ENCODE assay signal across 8 cellular contexts in the genomic region with DNA sequence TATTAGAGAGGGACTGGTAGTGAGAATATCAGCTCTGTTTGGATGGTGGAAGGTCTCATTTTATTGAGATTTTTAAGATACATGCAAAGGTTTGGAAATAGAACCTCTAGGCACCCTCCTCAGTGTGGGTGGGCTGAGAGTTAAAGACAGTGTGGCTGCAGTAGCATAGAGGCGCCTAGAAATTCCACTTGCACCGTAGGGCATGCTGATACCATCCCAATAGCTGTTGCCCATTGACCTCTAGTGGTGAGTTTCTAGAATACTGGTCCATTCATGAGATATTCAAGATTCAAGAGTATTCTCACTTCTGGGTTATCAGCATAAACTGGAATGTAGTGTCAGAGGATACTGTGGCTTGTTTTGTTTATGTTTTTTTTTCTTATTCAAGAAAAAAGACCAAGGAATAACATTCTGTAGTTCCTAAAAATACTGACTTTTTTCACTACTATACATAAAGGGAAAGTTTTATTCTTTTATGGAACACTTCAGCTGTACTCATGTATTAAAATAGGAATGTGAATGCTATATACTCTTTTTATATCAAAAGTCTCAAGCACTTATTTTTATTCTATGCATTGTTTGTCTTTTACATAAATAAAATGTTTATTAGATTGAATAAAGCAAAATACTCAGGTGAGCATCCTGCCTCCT.
DNase-seq lines count a peak whose midpoint lies in the region; ATAC-seq and TF ChIP-seq lines count a peak whose summit lies in the region.

No MANE protein-coding gene starts in this region.

- H3K36me3 Mint-ChIP-seq in T-cell, result peaks cover 75% of the 10 kb centered on the region

- no peaks in the 10 kb centered on the region for H3K27me3 Mint-ChIP-seq in T-cell
- no peaks in the 10 kb centered on the region for H3K27me3 Mint-ChIP-seq in stimulated activated naive CD8-positive, alpha-beta T cell treated with anti-CD3 and anti-CD28 coated beads, Interleukin-15, amount 100 ng/mL, for 72 hours

- POLR2A ChIA-PET in T-cell (lab: Charles Lee), result interaction anchor here (0.5 to 0.9 kb wide), 6 partner anchors 45 to 438 kb away, joined by 3 to 4 read pairs (median 3); no protein-coding TSS in a partner anchor

- no peak overlapping the region for H3K4me3 Mint-ChIP-seq in T-cell
- no peak overlapping the region for H3K4me3 Mint-ChIP-seq in stimulated activated naive CD8-positive, alpha-beta T cell treated with anti-CD3 and anti-CD28 coated beads, Interleukin-15, amount 100 ng/mL, for 72 hours

- intact Hi-C loops in colonic mucosa (cut with DNase I), result loop anchor here (5.0 to 10.0 kb wide), 3 partner anchors 371 to 651 kb away; no protein-coding TSS in a partner anchor
- intact Hi-C loops in left lung (cut with DNase I), result no loop called here

- no peak overlapping the region for H3K9ac ChIP-seq in colonic mucosa (ENCODE audit: low read depth in 2 of 2, low read length in 2 of 2)

- H3K9me3 ChIP-seq in colonic mucosa (no peaks in the 10 kb centered on the region), left lung (no peaks in the 10 kb centered on the region)

- peak; percentile 77 for TF ChIP-seq CTCF in AG09319 (IDR thresholded peaks at IDR 0.05; ENCODE audit: low read depth, low read length)
- peak; percentile 79 for TF ChIP-seq CTCF in GM13977 (IDR thresholded peaks at IDR 0.05; ENCODE audit: extremely low read depth, insufficient read depth, missing control alignments)
- TF ChIP-seq CTCF in colonic mucosa (IDR thresholded peaks at IDR 0.05), result peak; percentile 67
- peak; percentile 74 to 77 for TF ChIP-seq CTCF in left lung (IDR thresholded peaks at IDR 0.05)

- no peak overlapping the region for H3K27ac ChIP-seq in colonic mucosa
- H3K27ac ChIP-seq in left lung, result no peak overlapping the region

- in situ Hi-C loops in GM13977 (cut with MboI; ENCODE audit: low pct_unique_long_range_greater_than_20kb, low sequenced_read_pairs, unreplicated experiment), result loop anchor here (25.0 kb wide), 2 partner anchors 481 to 656 kb away; no protein-coding TSS in a partner anchor

- no peaks in the 10 kb centered on the region for H3K9me3 Mint-ChIP-seq in T-cell
- no peaks in the 10 kb centered on the region for H3K9me3 Mint-ChIP-seq in stimulated activated naive CD8-positive, alpha-beta T cell treated with anti-CD3 and anti-CD28 coated beads, Interleukin-15, amount 100 ng/mL, for 72 hours

- H3K27ac Mint-ChIP-seq in T-cell, result peak overlapping the region; percentile 71 to 75
- H3K27ac Mint-ChIP-seq in stimulated activated naive CD8-positive, alpha-beta T cell treated with anti-CD3 and anti-CD28 coated beads, Interleukin-15, amount 100 ng/mL, for 72 hours, result peak overlapping the region in 1 of 2 donors; percentile 27

- peak; percentile 92 for ATAC-seq in HG02678 (IDR thresholded peaks at IDR 0.05; ENCODE audit: unreplicated experiment)
- ATAC-seq in T-cell (replicated peaks in 1 of 4), result peak; percentile 77 to 84 (median 81)
- peak; percentile 87 for ATAC-seq in left lung
- peak; percentile 89 for ATAC-seq in stimulated activated naive CD8-positive, alpha-beta T cell treated with anti-CD3 and anti-CD28 coated beads, Interleukin-15, amount 100 ng/mL, for 72 hours

- DNase-seq in AG09319 (ENCODE audit: extremely low read depth, low read depth) (peak; percentile 43), GM13977 (ENCODE audit: low spot score) (peak; percentile 47), NCI-H1092 (lab: John Stamatoyannopoulos, UW) (peak; percentile 15), T-cell (peak in 29 of 34 experiments; percentile 16 to 63 (median 38)), colonic mucosa (peak; percentile 47), left lung (no peak)
- DNase-seq in stimulated activated naive CD8-positive, alpha-beta T cell treated with anti-CD3 and anti-CD28 coated beads, Interleukin-15, amount 100 ng/mL, for 72 hours, result peak in 1 of 2 donors; percentile 47

- CTCF ChIA-PET in T-cell (lab: Charles Lee), result interaction anchor here (0.5 to 5.0 kb wide), 58 partner anchors 15 to 659 kb away, joined by 3 to 43 read pairs (median 4); partner anchors contain the start of gene TGFBR2 (in 1 of the 2)

- peaks cover 4% of the 10 kb centered on the region for H3K4me1 ChIP-seq in colonic mucosa
- peaks cover 20 to 54% of the 10 kb centered on the region in 2 donors for H3K4me1 ChIP-seq in left lung

- no peaks in the 10 kb centered on the region for H3K36me3 ChIP-seq in colonic mucosa
- peaks cover 0 to 92% of the 10 kb centered on the region in 2 donors for H3K36me3 ChIP-seq in left lung

- H3K27me3 ChIP-seq in colonic mucosa (no peaks in the 10 kb centered on the region), left lung (no peaks in the 10 kb centered on the region)

- peaks cover 71 to 87% (median 82%) of the 10 kb centered on the region in 3 donors for H3K4me1 Mint-ChIP-seq in T-cell
- peaks cover 86% of the 10 kb centered on the region for H3K4me1 Mint-ChIP-seq in stimulated activated naive CD8-positive, alpha-beta T cell treated with anti-CD3 and anti-CD28 coated beads, Interleukin-15, amount 100 ng/mL, for 72 hours

- H3K4me3 ChIP-seq in colonic mucosa (no peak overlapping the region), left lung (no peak overlapping the region)

Comparison
In these comparisons a context has a peak if more than half of its experiments do, and no peak if none do; other contexts are left out.
1. DNase-seq: peak in AG09319 (single experiment), GM13977 (single experiment), NCI-H1092 (single experiment), T-cell (29 of 34) and colonic mucosa (single experiment); none in left lung (0 of 2).
2. Peak in every context shown above with its lines, with median percentiles within 50 percentile points of each other: CTCF ChIP-seq and ATAC-seq.